ENCODE assay signal across 8 cellular contexts in genomic region chr15:73964736-73965093, GRCh38. TPM values are rescaled to one million over a fixed set of nuclear protein-coding genes. Genes with fewer than 3 reads are reported as not detected.
DNase-seq lines count a peak whose midpoint lies in the region; ATAC-seq and TF ChIP-seq lines count a peak whose summit lies in the region.

No MANE protein-coding gene starts in this region.

- peak; percentile 74 to 94 (median 84) for DNase-seq in CD8-positive, alpha-beta T cell
- DNase-seq in NB4 (ENCODE audit: low read depth) (peak; percentile 85), T-cell (peak; percentile 61 to 90 (median 82)), adipocyte (ENCODE audit: low read depth) (peak; percentile 86), left ventricle myocardium superior (peak; percentile 91), retinal pigment epithelial cell (ENCODE audit: low read depth) (no peak), OCI-M2 (lab: John Stamatoyannopoulos, UW; ENCODE audit: unreplicated experiment) (no peak)

- H3K4me1 ChIP-seq in CD8-positive, alpha-beta T cell (ENCODE audit: insufficient read depth, low read length): peaks cover 26% of the 10 kb centered on the region
- peaks cover 16% of the 10 kb centered on the region for H3K4me1 ChIP-seq in adipocyte (ENCODE audit: control insufficient read depth, insufficient read depth, low read length)

- peak; percentile 95 for TF ChIP-seq CTCF in CD8-positive, alpha-beta T cell (IDR thresholded peaks at IDR 0.05)
- TF ChIP-seq CTCF in NB4 (IDR thresholded peaks at IDR 0.05; ENCODE audit: low read depth, low read length) (peak; percentile 93), retinal pigment epithelial cell (conservative IDR thresholded peaks at IDR 0.05; ENCODE audit: low read depth, low read length) (peak; percentile 96)

- H3K36me3 Mint-ChIP-seq in CD8-positive, alpha-beta T cell: no peaks in the 10 kb centered on the region
- no peaks in the 10 kb centered on the region for H3K36me3 Mint-ChIP-seq in T-cell

- no peak overlapping the region for H3K27ac ChIP-seq in CD8-positive, alpha-beta T cell (ENCODE audit: low read depth, low read length)

- POLR2A ChIA-PET in CD8-positive, alpha-beta T cell (lab: Charles Lee): interaction anchor here (1.0 to 1.6 kb wide), 2 partner anchors 14 to 37 kb away, joined by 3 to 6 read pairs; no protein-coding TSS in a partner anchor
- POLR2A ChIA-PET in T-cell (lab: Charles Lee): no interaction called here

- no peaks in the 10 kb centered on the region for H3K9me3 Mint-ChIP-seq in CD8-positive, alpha-beta T cell
- no peaks in the 10 kb centered on the region for H3K9me3 Mint-ChIP-seq in T-cell

- intact Hi-C loops in CD8-positive, alpha-beta T cell (cut with DNase I, micrococcal nuclease): loop anchor here (1.0 to 2.0 kb wide), 4 partner anchors 13 to 90 kb away; no protein-coding TSS in a partner anchor
- intact Hi-C loops in left ventricle myocardium superior (cut with micrococcal nuclease): no loop called here

- H3K36me3 ChIP-seq in CD8-positive, alpha-beta T cell (ENCODE audit: insufficient read depth, low read length): no peaks in the 10 kb centered on the region
- no peaks in the 10 kb centered on the region for H3K36me3 ChIP-seq in adipocyte (ENCODE audit: control insufficient read depth, insufficient read depth, low read length, severe bottlenecking)

- peak overlapping the region; percentile 1 for H3K9ac ChIP-seq in adipocyte (ENCODE audit: low read length)

- TF ChIP-seq POLR2A in NB4 (IDR thresholded peaks at IDR 0.05; ENCODE audit: extremely low read depth, insufficient read length): no peak

- H3K4me1 Mint-ChIP-seq in CD8-positive, alpha-beta T cell (ENCODE audit: low read depth): peaks cover 34% of the 10 kb centered on the region
- peaks cover 28 to 36% (median 35%) of the 10 kb centered on the region in 3 donors for H3K4me1 Mint-ChIP-seq in T-cell

- H3K4me3 ChIP-seq in CD8-positive, alpha-beta T cell (ENCODE audit: low read depth, low read length): peak overlapping the region; percentile 51
- H3K4me3 ChIP-seq in NB4 (ENCODE audit: low read depth, low read length) (no peak overlapping the region), adipocyte (ENCODE audit: low read length) (no peak overlapping the region), retinal pigment epithelial cell (ENCODE audit: low read length) (no peak overlapping the region)

- H3K27ac Mint-ChIP-seq in CD8-positive, alpha-beta T cell: peak overlapping the region; percentile 39
- peak overlapping the region; percentile 72 to 88 for H3K27ac Mint-ChIP-seq in T-cell

- ATAC-seq in CD8-positive, alpha-beta T cell: peak; percentile 89
- ATAC-seq in GM21526 (IDR thresholded peaks at IDR 0.05; ENCODE audit: low FRiP score, unreplicated experiment) (peak; percentile 46), T-cell (replicated peaks in 1 of 4) (peak; percentile 83 to 90 (median 89)), left ventricle myocardium superior (peak; percentile 96)

- CTCF ChIA-PET in CD8-positive, alpha-beta T cell (lab: Charles Lee): interaction anchor here (0.7 to 14.2 kb wide), 17 partner anchors 8 to 345 kb away, joined by 3 to 328 read pairs (median 5); partner anchors contain the start of genes PML and STOML1
- CTCF ChIA-PET in T-cell (lab: Charles Lee): interaction anchor here (0.5 to 2.0 kb wide), 12 partner anchors 8 to 1891 kb away, joined by 3 to 10 read pairs (median 5); partner anchors contain the start of gene TBC1D21 (in 1 of the 2)

- H3K27me3 ChIP-seq in CD8-positive, alpha-beta T cell (ENCODE audit: insufficient read depth, low read length): no peaks in the 10 kb centered on the region
- no peaks in the 10 kb centered on the region for H3K27me3 ChIP-seq in adipocyte (replicated peaks; ENCODE audit: control insufficient read depth, insufficient read depth, low read length)

- H3K27me3 Mint-ChIP-seq in CD8-positive, alpha-beta T cell (ENCODE audit: low read depth): no peaks in the 10 kb centered on the region
- no peaks in the 10 kb centered on the region for H3K27me3 Mint-ChIP-seq in T-cell

- H3K4me3 Mint-ChIP-seq in CD8-positive, alpha-beta T cell: peak overlapping the region; percentile 83
- H3K4me3 Mint-ChIP-seq in T-cell: peak overlapping the region; percentile 70 to 80 (median 75)

- H3K9me3 ChIP-seq in CD8-positive, alpha-beta T cell (ENCODE audit: low read length): no peaks in the 10 kb centered on the region
- no peaks in the 10 kb centered on the region for H3K9me3 ChIP-seq in adipocyte (ENCODE audit: control insufficient read depth, low read length)

RNA-seq across cellular contexts. Expression of gene STOML1, which starts 27.4 kb away (rescaled TPM):
- 1 to 10 TPM; 2.5 to 4.8 TPM for total RNA-seq in CD8-positive, alpha-beta T cell
- total RNA-seq in T-cell (10 to 100 TPM in 3 of 5 donors, 1 to 10 TPM in 2; 5.1 to 13.4 (median 12.0) TPM), left ventricle myocardium superior (26.9 TPM)

RNA-seq across cellular contexts. Expression of gene PML, which starts 29.8 kb away (rescaled TPM):
- total RNA-seq in CD8-positive, alpha-beta T cell: 10 to 100 TPM; 29.2 to 29.6 TPM
- total RNA-seq in T-cell (10 to 100 TPM; 43.0 to 79.8 (median 60.7) TPM), left ventricle myocardium superior (20.8 TPM)

RNA-seq across cellular contexts. Expression of gene LOXL1, which starts 38.5 kb away (rescaled TPM):
- total RNA-seq in CD8-positive, alpha-beta T cell: 1 to 10 TPM; 1.1 to 2.2 TPM
- total RNA-seq in T-cell: 1 to 10 TPM; 1.4 to 4.8 (median 1.6) TPM
- total RNA-seq in left ventricle myocardium superior: 12.9 TPM

Comparison
In these comparisons a context has a peak if more than half of its experiments do, and no peak if none do; other contexts are left out.
1. ATAC-seq: peak in every context shown above with its lines; median percentile 96 in left ventricle myocardium superior; 89 in CD8-positive, alpha-beta T cell; 89 in T-cell; 46 in GM21526.
2. DNase-seq: peak in CD8-positive, alpha-beta T cell (7 of 7), NB4 (single experiment), T-cell (34 of 34), adipocyte (single experiment) and left ventricle myocardium superior (single experiment); none in retinal pigment epithelial cell (single experiment) and OCI-M2 (single experiment).
3. Peak in every context shown above with its lines, with median percentiles within 50 percentile points of each other: CTCF ChIP-seq.